ENCODE assay signal across 14 cellular contexts in genomic region chr13:105774739-105775460, GRCh38.
DNase-seq lines count a peak whose midpoint lies in the region; ATAC-seq, FAIRE-seq and TF ChIP-seq lines count a peak whose summit lies in the region.
"Had no signal": no experiment of that assay in that cellular context is flagged by ENCODE, and none has a peak within 500 bp of the region (broad histone marks: within the 10 kb centered on the region; RNA-seq: fewer than 3 reads in every experiment).

No MANE protein-coding gene starts in this region.

- H4K20me1 ChIP-seq in KMS-11 (ENCODE audit: insufficient read depth), result no peaks in the 10 kb centered on the region

- H2AFZ ChIP-seq in KMS-11 (ENCODE audit: low read depth), result peak overlapping the region; percentile 30; the same call in 1 of the 2 replicates

- H3K4me1 ChIP-seq in KMS-11 (ENCODE audit: low read depth, poor library complexity, severe bottlenecking) (peaks cover 4% of the 10 kb centered on the region), mucosa of descending colon (ENCODE audit: low read depth) (no peaks in the 10 kb centered on the region), kidney (ENCODE audit: control insufficient read depth in 1 of 2, insufficient read depth in 1 of 2, low read depth in 1 of 2, low read length in 2 of 2) (peaks cover 3 to 5% of the 10 kb centered on the region in 2 donors)
- H3K4me1 ChIP-seq: prostate gland had no signal

- CTCF ChIA-PET in WTC11 (lab: Charles Lee), result no interaction called here
- CTCF ChIA-PET in activated CD4-positive, alpha-beta T cell treated with anti-CD3 and anti-CD28 coated beads, Interleukin-2, amount 10 ng/mL, durations not matched to agents 7 days and 5 days (lab: Charles Lee), result no interaction called here

- ATAC-seq in WTC11, result peak; percentile 50
- ATAC-seq in mucosa of descending colon, result no peak
- ATAC-seq: activated CD4-positive, alpha-beta T cell treated with anti-CD3 and anti-CD28 coated beads for 36 hours had no signal

- no peak overlapping the region for H3K4me3 ChIP-seq in KMS-11 (IDR thresholded peaks at IDR 0.05; ENCODE audit: insufficient read depth, low read depth, low read length)
- no peak overlapping the region for H3K4me3 ChIP-seq in mucosa of descending colon
- H3K4me3 ChIP-seq in kidney (ENCODE audit: low read length in 2 of 2), result peak overlapping the region in 1 of 2 donors; percentile 3
- H3K4me3 ChIP-seq: prostate gland had no signal

- H3K36me3 ChIP-seq in KMS-11 (ENCODE audit: insufficient read depth) (no peaks in the 10 kb centered on the region), mucosa of descending colon (ENCODE audit: low read depth) (no peaks in the 10 kb centered on the region), kidney (ENCODE audit: control insufficient read depth in 1 of 2, insufficient read depth in 2 of 2, low read length in 2 of 2) (no peaks in the 10 kb centered on the region)
- H3K36me3 ChIP-seq: brain microvascular endothelial cell, prostate gland had no signal

- intact Hi-C loops in mucosa of descending colon (cut with DNase I, micrococcal nuclease), result no loop called here
- intact Hi-C loops in kidney (cut with DNase I), result no loop called here

- H3K27ac ChIP-seq in KMS-11 (peak overlapping the region; percentile 33; the same call in 1 of the 2 replicates), kidney (ENCODE audit: low read depth in 2 of 2, low read length in 2 of 2) (no peak overlapping the region)
- H3K27ac ChIP-seq: brain microvascular endothelial cell, prostate gland had no signal

- no peak for FAIRE-seq in kidney (lab: Jason Lieb, UNC)

- H3K79me2 ChIP-seq in KMS-11 (ENCODE audit: insufficient read depth, low read depth), result no peaks in the 10 kb centered on the region

- H3K9ac ChIP-seq in KMS-11, result peak overlapping the region; percentile 12; the same call in 1 of the 2 replicates
- H3K9ac ChIP-seq in kidney (ENCODE audit: low read length in 2 of 2), result no peak overlapping the region

- H3K36me3 Mint-ChIP-seq in WTC11, result no peaks in the 10 kb centered on the region
- no peaks in the 10 kb centered on the region for H3K36me3 Mint-ChIP-seq in activated CD4-positive, alpha-beta T cell treated with anti-CD3 and anti-CD28 coated beads, Interleukin-2, amount 10 ng/mL, durations not matched to agents 7 days and 5 days (ENCODE audit: low read depth)

- H3K4me3 Mint-ChIP-seq in WTC11, result no peak overlapping the region
- H3K4me3 Mint-ChIP-seq in activated CD4-positive, alpha-beta T cell treated with anti-CD3 and anti-CD28 coated beads, Interleukin-2, amount 10 ng/mL, durations not matched to agents 7 days and 5 days, result no peak overlapping the region
- H3K4me3 Mint-ChIP-seq: activated CD4-positive, alpha-beta T cell treated with anti-CD3 and anti-CD28 coated beads for 36 hours had no signal

- H3K27ac Mint-ChIP-seq in WTC11, result 0 out of 2 replicates have a peak overlapping the region, but pooled peaks have one; percentile 38
- no peak overlapping the region for H3K27ac Mint-ChIP-seq in activated CD4-positive, alpha-beta T cell treated with anti-CD3 and anti-CD28 coated beads, Interleukin-2, amount 10 ng/mL, durations not matched to agents 7 days and 5 days
- H3K27ac Mint-ChIP-seq: activated CD4-positive, alpha-beta T cell treated with anti-CD3 and anti-CD28 coated beads for 36 hours had no signal

- POLR2A ChIA-PET in WTC11 (lab: Charles Lee), result interaction anchor here (0.6 kb wide), 1 partner anchor 564 kb away, joined by 3 read pairs; no protein-coding TSS in a partner anchor
- POLR2A ChIA-PET in activated CD4-positive, alpha-beta T cell treated with anti-CD3 and anti-CD28 coated beads, Interleukin-2, amount 10 ng/mL, durations not matched to agents 7 days and 5 days (lab: Charles Lee), result no interaction called here

- no peaks in the 10 kb centered on the region for H3K27me3 Mint-ChIP-seq in WTC11 (ENCODE audit: low read depth)
- H3K27me3 Mint-ChIP-seq in activated CD4-positive, alpha-beta T cell treated with anti-CD3 and anti-CD28 coated beads, Interleukin-2, amount 10 ng/mL, durations not matched to agents 7 days and 5 days, result no peaks in the 10 kb centered on the region
- H3K27me3 Mint-ChIP-seq: activated CD4-positive, alpha-beta T cell treated with anti-CD3 and anti-CD28 coated beads for 36 hours had no signal

- 0 out of 2 replicates have a peak overlapping the region, but pooled peaks have one; percentile 13 for H3K4me2 ChIP-seq in KMS-11

- H3K27me3 ChIP-seq in KMS-11 (ENCODE audit: insufficient read depth, low read depth), result no peaks in the 10 kb centered on the region
- H3K27me3 ChIP-seq: brain microvascular endothelial cell had no signal

- peaks cover 6% of the 10 kb centered on the region for H3K9me3 Mint-ChIP-seq in WTC11
- peaks cover 2% of the 10 kb centered on the region for H3K9me3 Mint-ChIP-seq in activated CD4-positive, alpha-beta T cell treated with anti-CD3 and anti-CD28 coated beads, Interleukin-2, amount 10 ng/mL, durations not matched to agents 7 days and 5 days

- H3K9me3 ChIP-seq in mucosa of descending colon (no peaks in the 10 kb centered on the region), kidney (ENCODE audit: control insufficient read depth in 1 of 2, low read length in 2 of 2) (no peaks in the 10 kb centered on the region)
- H3K9me3 ChIP-seq: prostate gland had no signal

- TF ChIP-seq CTCF in KMS-11 (conservative IDR thresholded peaks at IDR 0.05; ENCODE audit: low read depth, low read length) (no peak), WTC11 (IDR thresholded peaks at IDR 0.05) (no peak), mucosa of descending colon (IDR thresholded peaks at IDR 0.05) (no peak), kidney (IDR thresholded peaks at IDR 0.05; ENCODE audit: borderline replicate concordance, extremely low read depth, insufficient read depth) (no peak)

- H3K4me1 Mint-ChIP-seq in WTC11, result peaks cover 31% of the 10 kb centered on the region
- no peaks in the 10 kb centered on the region for H3K4me1 Mint-ChIP-seq in activated CD4-positive, alpha-beta T cell treated with anti-CD3 and anti-CD28 coated beads, Interleukin-2, amount 10 ng/mL, durations not matched to agents 7 days and 5 days
- H3K4me1 Mint-ChIP-seq: activated CD4-positive, alpha-beta T cell treated with anti-CD3 and anti-CD28 coated beads for 36 hours had no signal

- DNase-seq in A172 (ENCODE audit: low spot score) (peak; percentile 70), WTC11 (ENCODE audit: low spot score) (no peak), kidney glomerular epithelial cell (lab: John Stamatoyannopoulos, UW) (peak; percentile 97), mucosa of descending colon (no peak), kidney (no peak), KG1 (lab: John Stamatoyannopoulos, UW) (no peak)
- DNase-seq in activated CD4-positive, alpha-beta T cell treated with anti-CD3 and anti-CD28 coated beads, Interleukin-2, amount 10 ng/mL, durations not matched to agents 7 days and 5 days, result no peak
- DNase-seq: KBM-7, midbrain, NCI-H2029 treated with DMSO at 0.1 percent for 48 hours had no signal

TF ChIP-seq in WTC11, 78 proteins besides CTCF, POLR2A, EP300 and RAD21 (continues in another document):
- TF ChIP-seq USF1 (CRISPR knock-in tag; IDR thresholded peaks at IDR 0.05), result no peak
- TF ChIP-seq FOXJ3 (CRISPR knock-in tag; IDR thresholded peaks at IDR 0.05; ENCODE audit: borderline replicate concordance), result no peak
- TF ChIP-seq TP53 (CRISPR knock-in tag; IDR thresholded peaks at IDR 0.05), result no peak
- TF ChIP-seq ZNF138 (CRISPR knock-in tag; conservative IDR thresholded peaks at IDR 0.05), result no peak
- no peak for TF ChIP-seq ZNF425 (CRISPR knock-in tag; conservative IDR thresholded peaks at IDR 0.05)
- no peak for TF ChIP-seq MAX (CRISPR knock-in tag; IDR thresholded peaks at IDR 0.05)
- TF ChIP-seq FOXP4 (CRISPR knock-in tag; IDR thresholded peaks at IDR 0.05), result no peak
- no peak for TF ChIP-seq CREM (CRISPR knock-in tag; IDR thresholded peaks at IDR 0.05)
- no peak for TF ChIP-seq SMAD4 (CRISPR knock-in tag; IDR thresholded peaks at IDR 0.05)

Comparison
In these comparisons a context has a peak if more than half of its experiments do, and no peak if none do; other contexts are left out.
1. DNase-seq: peak in A172 (single experiment) and kidney glomerular epithelial cell (single experiment); none in WTC11 (single experiment), mucosa of descending colon (0 of 3), kidney (single experiment), activated CD4-positive, alpha-beta T cell treated with anti-CD3 and anti-CD28 coated beads, Interleukin-2, amount 10 ng/mL, durations not matched to agents 7 days and 5 days (single experiment) and KG1 (single experiment).